Comparison of ENCODE assay signal across 8 cellular contexts in genomic region chr22:29837780-29838598, GRCh38. TPM values are rescaled to one million over a fixed set of nuclear protein-coding genes. Genes with fewer than 3 reads are reported as not detected.
A peak's percentile ranks its signal among the peaks of the same experiment; 100 is the strongest.
DNase-seq lines count a peak whose midpoint lies in the region; ATAC-seq, FAIRE-seq and TF ChIP-seq lines count a peak whose summit lies in the region.

ASCC2 (minus strand) TSS chr22:29838274; CDS start chr22:29832325, 5,949 bp downstream.

- no peaks in the 10 kb centered on the region for H3K27me3 ChIP-seq in astrocyte (ENCODE audit: insufficient read depth, low read length)
- H3K27me3 ChIP-seq in right cardiac atrium (ENCODE audit: control insufficient read depth, insufficient read depth), result no peaks in the 10 kb centered on the region
- H3K27me3 ChIP-seq in uterus, result no peaks in the 10 kb centered on the region

- DNase-seq in NCI-H1930 (lab: John Stamatoyannopoulos, UW) (peak; percentile 95 to 96), astrocyte (ENCODE audit: low read depth) (peak; percentile 89), right cardiac atrium (peak; percentile 100), pulmonary artery endothelial cell (ENCODE audit: low read depth, low spot score) (peak; percentile 89), uterus (peak; percentile 98 to 99)
- peak; percentile 99 for DNase-seq in T-helper 2 cell treated with Interferon-gamma antibody and Interleukin-4, amounts not matched to agents 5 μg/mL and 100 μg/mL, for 36 hours (ENCODE audit: low spot score)

- peaks cover 15% of the 10 kb centered on the region for H3K36me3 Mint-ChIP-seq in T-helper 2 cell treated with Interferon-gamma antibody and Interleukin-4, amounts not matched to agents 5 μg/mL and 100 μg/mL, for 36 hours (ENCODE audit: low read depth)
- H3K36me3 Mint-ChIP-seq in astrocyte (ENCODE audit: low read depth, unreplicated experiment), result peaks cover 5% of the 10 kb centered on the region

- no peaks in the 10 kb centered on the region for H3K27me3 Mint-ChIP-seq in T-helper 2 cell treated with Interferon-gamma antibody and Interleukin-4, amounts not matched to agents 5 μg/mL and 100 μg/mL, for 36 hours (ENCODE audit: low read depth)
- H3K27me3 Mint-ChIP-seq in astrocyte (ENCODE audit: low read depth, unreplicated experiment), result no peaks in the 10 kb centered on the region

- H3K4me3 ChIP-seq in astrocyte (ENCODE audit: insufficient read depth, low read depth, low read length) (peak within 1 kb of the TSS; percentile 77), right cardiac atrium (ENCODE audit: low read length) (peak within 1 kb of the TSS; percentile 77), uterus (peak within 1 kb of the TSS; percentile 71 to 90)

- intact Hi-C loops in right cardiac atrium (cut with DNase I) (no loop called here), uterus (cut with DNase I; ENCODE audit: low total_unique reads) (no loop called here)

- peak within 1 kb of the TSS; percentile 90 for H3K4me2 ChIP-seq in astrocyte (ENCODE audit: low read length)

- TF ChIP-seq POLR2A in uterus (IDR thresholded peaks at IDR 0.05), result peak; percentile 64 to 67

- peaks cover 15% of the 10 kb centered on the region for H4K20me1 ChIP-seq in astrocyte (ENCODE audit: insufficient read depth, low read length)

- H3K36me3 ChIP-seq in astrocyte (ENCODE audit: insufficient read depth, low read length) (peaks cover 10% of the 10 kb centered on the region), uterus (no peaks in the 10 kb centered on the region)

- peak within 1 kb of the TSS; percentile 86 for H3K9ac ChIP-seq in astrocyte (ENCODE audit: low read length)

- TF ChIP-seq CTCF in astrocyte (IDR thresholded peaks at IDR 0.05; ENCODE audit: insufficient read depth, low read depth, low read length) (no peak), uterus (IDR thresholded peaks at IDR 0.05) (no peak)

- H2AFZ ChIP-seq in astrocyte (ENCODE audit: low read depth, low read length), result peak within 1 kb of the TSS; percentile 93

- H3K79me2 ChIP-seq in astrocyte (ENCODE audit: insufficient read depth, low read length), result peaks cover 43% of the 10 kb centered on the region

- WGBS in right cardiac atrium, result under 1% methylated on average over 53 of the region's 53 CpGs

- peaks cover 23% of the 10 kb centered on the region for H3K4me1 Mint-ChIP-seq in T-helper 2 cell treated with Interferon-gamma antibody and Interleukin-4, amounts not matched to agents 5 μg/mL and 100 μg/mL, for 36 hours (ENCODE audit: low read depth)
- peaks cover 14% of the 10 kb centered on the region for H3K4me1 Mint-ChIP-seq in astrocyte (ENCODE audit: low read depth, unreplicated experiment)

- ATAC-seq in GM18502 (IDR thresholded peaks at IDR 0.05; ENCODE audit: poor library complexity, unreplicated experiment) (peak; percentile 88), HG02970 (IDR thresholded peaks at IDR 0.05; ENCODE audit: low FRiP score, unreplicated experiment) (peak; percentile 96), right cardiac atrium (peak; percentile 99)

- peak within 1 kb of the TSS; percentile 80 for H3K27ac Mint-ChIP-seq in T-helper 2 cell treated with Interferon-gamma antibody and Interleukin-4, amounts not matched to agents 5 μg/mL and 100 μg/mL, for 36 hours
- peak within 1 kb of the TSS; percentile 94 for H3K27ac Mint-ChIP-seq in astrocyte (ENCODE audit: unreplicated experiment)

- no peaks in the 10 kb centered on the region for H3K9me3 Mint-ChIP-seq in T-helper 2 cell treated with Interferon-gamma antibody and Interleukin-4, amounts not matched to agents 5 μg/mL and 100 μg/mL, for 36 hours
- peaks cover 4% of the 10 kb centered on the region for H3K9me3 Mint-ChIP-seq in astrocyte (ENCODE audit: unreplicated experiment)

- peak within 1 kb of the TSS; percentile 98 for H3K4me3 Mint-ChIP-seq in T-helper 2 cell treated with Interferon-gamma antibody and Interleukin-4, amounts not matched to agents 5 μg/mL and 100 μg/mL, for 36 hours
- H3K4me3 Mint-ChIP-seq in astrocyte (ENCODE audit: unreplicated experiment), result peak within 1 kb of the TSS; percentile 98

- H3K9me3 ChIP-seq in astrocyte (ENCODE audit: insufficient read depth, low read depth, low read length), result no peaks in the 10 kb centered on the region
- H3K9me3 ChIP-seq in right cardiac atrium (ENCODE audit: control insufficient read depth, low read length), result no peaks in the 10 kb centered on the region
- H3K9me3 ChIP-seq in uterus, result no peaks in the 10 kb centered on the region

- H3K27ac ChIP-seq in astrocyte (ENCODE audit: low read depth, low read length), result peak within 1 kb of the TSS; percentile 67
- peak within 1 kb of the TSS; percentile 61 for H3K27ac ChIP-seq in right cardiac atrium (ENCODE audit: low read length)
- H3K27ac ChIP-seq in uterus, result peak within 1 kb of the TSS; percentile 75 to 83

- H3K4me1 ChIP-seq in astrocyte (ENCODE audit: insufficient read depth, low read length) (peaks cover 19% of the 10 kb centered on the region), right cardiac atrium (ENCODE audit: control insufficient read depth, insufficient read depth, low read length) (peaks cover 6% of the 10 kb centered on the region), uterus (peaks cover 0 to 3% of the 10 kb centered on the region in 2 donors)

- FAIRE-seq in astrocyte (lab: Jason Lieb, UNC), result no peak

RNA-seq across cellular contexts. Expression of gene ASCC2, which starts in this region (rescaled TPM):
- 69.5 and 71.2 TPM in 2 replicates for total RNA-seq in astrocyte
- total RNA-seq in right cardiac atrium, result 10 to 100 TPM; 31.2 to 41.4 (median 40.2) TPM
- 29.2 TPM for polyA plus RNA-seq in right cardiac atrium
- 26.8 and 28.8 TPM in 2 replicates for total RNA-seq in pulmonary artery endothelial cell
- total RNA-seq in uterus, result 10 to 100 TPM; 14.9 to 47.1 (median 24.3) TPM

Comparison
In these comparisons a context has a peak if more than half of its experiments do, and no peak if none do; other contexts are left out.
1. Peak in every context shown above with its lines: DNase-seq, ATAC-seq, H3K4me3 ChIP-seq and H3K27ac ChIP-seq.